ENCODE assay signal across 8 cellular contexts in genomic region chr2:29920130-29920577, GRCh38. TPM values are rescaled to one million over a fixed set of nuclear protein-coding genes. Genes with fewer than 3 reads are reported as not detected.
A peak's percentile ranks its signal among the peaks of the same experiment; 100 is the strongest.
DNase-seq lines count a peak whose midpoint lies in the region; ATAC-seq and TF ChIP-seq lines count a peak whose summit lies in the region.

No MANE protein-coding gene starts in this region.

- TF ChIP-seq CTCF in A673 (conservative IDR thresholded peaks at IDR 0.05; ENCODE audit: low read depth, low read length) (no peak), osteoblast (IDR thresholded peaks at IDR 0.05; ENCODE audit: extremely low read depth, low read depth, low read length) (no peak)

- H4K20me1 ChIP-seq in osteoblast (ENCODE audit: insufficient read depth, low read length), result no peaks in the 10 kb centered on the region

- no peaks in the 10 kb centered on the region for H3K79me2 ChIP-seq in osteoblast (ENCODE audit: insufficient read depth, low read length)

- no peak overlapping the region for H3K4me2 ChIP-seq in osteoblast (ENCODE audit: insufficient read depth, low read length)

- H3K27ac ChIP-seq in A673 (ENCODE audit: low read depth, low read length, poor library complexity, severe bottlenecking), result no peak overlapping the region
- H3K27ac ChIP-seq in osteoblast (ENCODE audit: low read depth, low read length), result no peak overlapping the region

- no peaks in the 10 kb centered on the region for H3K27me3 ChIP-seq in A673 (replicated peaks; ENCODE audit: insufficient read depth, low read depth, low read length, poor library complexity)
- H3K27me3 ChIP-seq in osteoblast (ENCODE audit: insufficient read depth, low read length), result peaks cover 40% of the 10 kb centered on the region

- H3K4me3 ChIP-seq in A673 (ENCODE audit: low read depth, low read length, poor library complexity, severe bottlenecking), result peak overlapping the region; percentile 51
- no peak overlapping the region for H3K4me3 ChIP-seq in osteoblast (ENCODE audit: insufficient read depth, low read length)

- DNase-seq in A673 (ENCODE audit: low spot score), result peak; percentile 85
- peak; percentile 5 for DNase-seq in HT1080 (ENCODE audit: low read depth)
- peak; percentile 52 for DNase-seq in activated T-cell treated with anti-CD3 and anti-CD28 coated beads for 48 hours (ENCODE audit: low read depth)
- peak; percentile 33 for DNase-seq in foreskin melanocyte
- DNase-seq in osteoblast (ENCODE audit: insufficient read length, low spot score, missing footprints), result peak; percentile 84

- no TSS peak for BruUV-seq in A673 (replicated peaks; lab: Mats Ljungman, UMichigan)

- H3K4me1 ChIP-seq in A673 (ENCODE audit: insufficient read depth, low read length, poor library complexity, severe bottlenecking) (peaks cover 10% of the 10 kb centered on the region), osteoblast (ENCODE audit: insufficient read depth, low read length) (no peaks in the 10 kb centered on the region)

- CTCF ChIA-PET in A673 (lab: Charles Lee), result no interaction called here

- H3K36me3 ChIP-seq in A673 (ENCODE audit: insufficient read depth, low read length, poor library complexity, severe bottlenecking) (no peaks in the 10 kb centered on the region), osteoblast (ENCODE audit: insufficient read depth, low read length) (no peaks in the 10 kb centered on the region)

- H3K9me3 ChIP-seq in A673 (ENCODE audit: low read depth, low read length, poor library complexity, severe bottlenecking) (no peaks in the 10 kb centered on the region), osteoblast (ENCODE audit: low read depth, low read length) (no peaks in the 10 kb centered on the region)

- intact Hi-C loops in A673 (cut with micrococcal nuclease; ENCODE audit: unreplicated experiment), result loop anchor here (2.0 to 5.0 kb wide), 3 partner anchors 195 to 961 kb away; no protein-coding TSS in a partner anchor

- no peak for ATAC-seq in HG03565 (IDR thresholded peaks at IDR 0.05; ENCODE audit: unreplicated experiment)
- ATAC-seq in HG03378 (IDR thresholded peaks at IDR 0.05; ENCODE audit: unreplicated experiment), result no peak
- ATAC-seq in HG02763 (IDR thresholded peaks at IDR 0.05; ENCODE audit: unreplicated experiment), result no peak

- POLR2A ChIA-PET in A673 (lab: Charles Lee; ENCODE audit: low non-redundant PET), result no interaction called here

- no peak overlapping the region for H2AFZ ChIP-seq in osteoblast (ENCODE audit: low read length)

RNA-seq across cellular contexts. Expression of gene ALK, which starts 1.2 kb away (rescaled TPM):
- total RNA-seq in A673 (2021) (10.8 and 14.7 TPM in 2 replicates), osteoblast (under 0.01 and 0.29 TPM in 2 replicates)
- 0.06 TPM in 1 of 2 replicates, not detected in the other for total RNA-seq in HT1080 (2014; rRNA removed; shearing (Covaris generic))
- 0.09 TPM in 1 of 2 replicates, not detected in the other for polyA plus RNA-seq in HT1080 (2015; cell fraction: cytosol; rRNA removed)
- polyA plus RNA-seq in HT1080 (2015; cell fraction: nucleus; rRNA removed), result 0.09 TPM in 1 of 2 replicates, not detected in the other

Comparison
In these comparisons a context has a peak if more than half of its experiments do, and no peak if none do; other contexts are left out.
1. DNase-seq: peak in every context shown above with its lines; median percentile 85 in A673; 84 in osteoblast; 52 in activated T-cell treated with anti-CD3 and anti-CD28 coated beads for 48 hours; 33 in foreskin melanocyte; 5 in HT1080.